In the genomic region with DNA sequence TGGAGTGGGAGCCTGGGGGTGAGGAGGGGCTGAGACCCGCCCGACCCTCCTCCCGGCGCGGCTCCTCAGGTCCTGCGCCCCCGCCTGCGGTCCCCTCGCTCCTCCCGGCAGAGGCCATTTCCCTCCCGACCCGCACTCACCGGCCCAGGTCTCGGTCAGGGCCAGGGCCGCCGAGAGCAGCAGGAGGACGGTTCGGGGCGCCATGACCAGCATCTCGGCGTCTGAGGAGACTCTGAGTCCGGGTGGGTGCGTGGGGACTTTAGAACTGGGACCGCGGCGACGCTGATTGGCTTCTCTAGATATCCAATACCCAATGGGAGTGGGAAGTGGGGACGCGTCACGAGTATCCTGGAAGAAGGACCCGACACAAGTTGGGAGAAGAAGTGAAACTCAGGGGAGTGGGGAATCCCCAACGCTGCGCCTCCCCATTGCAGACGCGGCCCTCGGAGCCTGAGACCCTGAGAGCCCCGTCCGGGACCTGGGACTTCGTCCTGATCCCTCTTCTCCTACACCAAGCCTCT, we compare ENCODE assay signal across 8 cellular contexts. TPM values are rescaled to one million over a fixed set of nuclear protein-coding genes. Genes with fewer than 3 reads are reported as not detected.
DNase-seq lines count a peak whose midpoint lies in the region; ATAC-seq and TF ChIP-seq lines count a peak whose summit lies in the region.

Gene HLA-B (minus strand): TSS at position 234 of the 521 bp plus-strand sequence. CDS start 21 bp downstream, at position 213.

- ATAC-seq in GM21360 (IDR thresholded peaks at IDR 0.05; ENCODE audit: unreplicated experiment), result peak; percentile 52

- peaks cover 15% of the 10 kb centered on the region for H3K4me1 ChIP-seq in SJSA1 (replicated peaks)
- H3K4me1 ChIP-seq in neutrophil (ENCODE audit: control insufficient read depth in 1 of 2, insufficient read depth in 1 of 2, low read depth in 1 of 2, low read length in 1 of 2), result peaks cover 40 to 48% of the 10 kb centered on the region in 2 experiments

- DNase-seq in Calu3, result peak; percentile 82
- peak; percentile 57 for DNase-seq in HS-5 (ENCODE audit: low read depth)
- peak; percentile 92 to 95 for DNase-seq in SJSA1 (ENCODE audit: low read depth in 1 of 2, low spot score in 2 of 2)
- peak; percentile 82 for DNase-seq in activated naive CD4-positive, alpha-beta T cell treated with anti-CD3 and anti-CD28 coated beads, Interleukin-2, amount 50 U/mL, for 16 hours
- peak; percentile 71 for DNase-seq in globus pallidus (ENCODE audit: low spot score)
- DNase-seq in substantia nigra (lab: John Stamatoyannopoulos, UW), result peak in 44 of 49 donors; percentile 3 to 85 (median 53)

- TF ChIP-seq CTCF in Calu3 (IDR thresholded peaks at IDR 0.05; ENCODE audit: unreplicated experiment), result no peak
- TF ChIP-seq CTCF in neutrophil (IDR thresholded peaks at IDR 0.05), result no peak

- intact Hi-C loops in Calu3 (cut with micrococcal nuclease; ENCODE audit: unreplicated experiment), result no loop called here

- H3K4me3 Mint-ChIP-seq in Calu3 (ENCODE audit: low read depth, unreplicated experiment), result peak within 1 kb of the TSS; percentile 80

- H3K27me3 Mint-ChIP-seq in Calu3 (ENCODE audit: unreplicated experiment), result peaks cover 66% of the 10 kb centered on the region

- H3K4me1 Mint-ChIP-seq in Calu3 (ENCODE audit: low read depth, unreplicated experiment), result no peaks in the 10 kb centered on the region

- peaks cover 37% of the 10 kb centered on the region for H3K36me3 Mint-ChIP-seq in Calu3 (ENCODE audit: insufficient read depth, unreplicated experiment)

- CTCF ChIA-PET in Calu3 (lab: Charles Lee), result interaction anchor here (0.8 kb wide), 1 partner anchor 11 kb away, joined by 3 read pairs; no protein-coding TSS in a partner anchor

- H3K9me3 Mint-ChIP-seq in Calu3 (ENCODE audit: low read depth, unreplicated experiment), result peaks cover 3% of the 10 kb centered on the region

- no TSS peak for BruUV-seq in Calu3 (replicated peaks; lab: Mats Ljungman, UMichigan)

- H3K36me3 ChIP-seq in SJSA1 (peaks cover 37% of the 10 kb centered on the region), neutrophil (peaks cover 46% of the 10 kb centered on the region)

- H3K27ac ChIP-seq in SJSA1, result peak within 1 kb of the TSS; percentile 92
- H3K27ac ChIP-seq in neutrophil, result peak within 1 kb of the TSS; percentile 90
- H3K27ac ChIP-seq in substantia nigra (ENCODE audit: low read depth, low read length, poor library complexity, severe bottlenecking), result no peak within 1 kb of the TSS

- H3K27me3 ChIP-seq in SJSA1 (replicated peaks), result peaks cover 3% of the 10 kb centered on the region
- H3K27me3 ChIP-seq in neutrophil, result peaks cover 1% of the 10 kb centered on the region

- H3K9me3 ChIP-seq in SJSA1 (replicated peaks) (no peaks in the 10 kb centered on the region), neutrophil (peaks cover 3% of the 10 kb centered on the region)

- peak within 1 kb of the TSS; percentile 75 for H3K27ac Mint-ChIP-seq in Calu3 (ENCODE audit: unreplicated experiment)

- H3K4me3 ChIP-seq in SJSA1, result peak within 1 kb of the TSS; percentile 85
- peak within 1 kb of the TSS; percentile 66 to 83 for H3K4me3 ChIP-seq in neutrophil (ENCODE audit: low read depth in 1 of 2, low read length in 1 of 2)

RNA-seq across cellular contexts. Expression of gene HLA-B, which starts in this region (rescaled TPM):
- 1,078 and 2,594 TPM in 2 replicates for total RNA-seq in Calu3 (2022)
- 3,537 and 4,578 TPM in 2 replicates for total RNA-seq in SJSA1 (2014; rRNA removed; shearing (Covaris generic))
